8 cellular contexts compared by ENCODE assay signal in genomic region chr18:77131652-77132368, GRCh38. TPM values are rescaled to one million over a fixed set of nuclear protein-coding genes. Genes with fewer than 3 reads are reported as not detected.
DNase-seq lines count a peak whose midpoint lies in the region; ATAC-seq and TF ChIP-seq lines count a peak whose summit lies in the region.

No MANE protein-coding gene starts in this region.

- under 1% methylated on average over 45 of the region's 76 CpGs for WGBS in prostate gland

- H3K9me3 ChIP-seq in prostate gland, result no peaks in the 10 kb centered on the region

- H3K4me3 ChIP-seq in prostate gland, result peak overlapping the region; percentile 82 to 84

- TF ChIP-seq CTCF in prostate gland (IDR thresholded peaks at IDR 0.05), result no peak

- no peaks in the 10 kb centered on the region for H3K4me1 ChIP-seq in prostate gland (replicated peaks)

- intact Hi-C loops in cardiac septum (cut with DNase I), result loop anchor here (5.0 to 10.0 kb wide), 4 partner anchors 45 to 127 kb away; no protein-coding TSS in a partner anchor
- intact Hi-C loops in prostate gland (cut with DNase I), result loop anchor here (5.0 kb wide), 1 partner anchor 80 kb away; no protein-coding TSS in a partner anchor

- DNase-seq in NCI-H2196 (lab: John Stamatoyannopoulos, UW; ENCODE audit: unreplicated experiment) (peak; percentile 46), NCI-H2196 treated with DMSO at 0.1 percent for 48 hours (lab: John Stamatoyannopoulos, UW; ENCODE audit: unreplicated experiment) (no peak), NCI-H146 treated with DMSO at 0.1 percent for 48 hours (lab: John Stamatoyannopoulos, UW; ENCODE audit: unreplicated experiment) (peak; percentile 63), activated gamma-delta T cell treated with Interleukin-2 at 50 U/mL for 16 hours (peak; percentile 29), cardiac septum (ENCODE audit: low spot score) (peak; percentile 85), prostate gland (ENCODE audit: low spot score) (peak; percentile 51), DMS114 treated with DMSO at 0.1 percent for 48 hours (lab: John Stamatoyannopoulos, UW; ENCODE audit: unreplicated experiment) (no peak)

- peak; percentile 59 for ATAC-seq in HG02678 (IDR thresholded peaks at IDR 0.05; ENCODE audit: unreplicated experiment)

- peak; percentile 70 for TF ChIP-seq POLR2A in prostate gland (IDR thresholded peaks at IDR 0.05)

- no peaks in the 10 kb centered on the region for H3K27me3 ChIP-seq in prostate gland (replicated peaks; ENCODE audit: insufficient read depth)

- peak overlapping the region; percentile 88 to 92 for H3K27ac ChIP-seq in prostate gland

- no peaks in the 10 kb centered on the region for H3K36me3 ChIP-seq in prostate gland

RNA-seq across cellular contexts. Expression of gene MBP, which starts 0.8 kb away (rescaled TPM):
- total RNA-seq in cardiac septum (37.7 TPM), prostate gland (10 to 100 TPM; 19.8 to 43.5 TPM)

Comparison
In these comparisons a context has a peak if more than half of its experiments do, and no peak if none do; other contexts are left out.
1. DNase-seq: peak in NCI-H2196 (single experiment), NCI-H146 treated with DMSO at 0.1 percent for 48 hours (single experiment), activated gamma-delta T cell treated with Interleukin-2 at 50 U/mL for 16 hours (single experiment), cardiac septum (single experiment) and prostate gland (single experiment); none in NCI-H2196 treated with DMSO at 0.1 percent for 48 hours (single experiment) and DMS114 treated with DMSO at 0.1 percent for 48 hours (single experiment).